In genomic region chr14:101019541-101019940, GRCh38 we compare ENCODE assay signal across 28 cellular contexts.
A peak's percentile ranks its signal among the peaks of the same experiment; 100 is the strongest.
DNase-seq lines count a peak whose midpoint lies in the region; ATAC-seq, FAIRE-seq and TF ChIP-seq lines count a peak whose summit lies in the region.
"Had no signal": no experiment of that assay in that cellular context is flagged by ENCODE, and none has a peak within 500 bp of the region (broad histone marks: within the 10 kb centered on the region; RNA-seq: fewer than 3 reads in every experiment).

No MANE protein-coding gene starts in this region.

- H3K4me1 Mint-ChIP-seq in osteocyte (ENCODE audit: unreplicated experiment): no peaks in the 10 kb centered on the region
- H3K4me1 Mint-ChIP-seq: B cell, memory B cell, neural progenitor cell had no signal

- no peak overlapping the region for H3K27ac Mint-ChIP-seq in osteocyte (ENCODE audit: unreplicated experiment)
- H3K27ac Mint-ChIP-seq: B cell; CD8-positive, alpha-beta T cell; memory B cell; neural progenitor cell had no signal

- no peaks in the 10 kb centered on the region for H3K36me3 ChIP-seq in heart left ventricle
- H3K36me3 ChIP-seq in colonic mucosa: no peaks in the 10 kb centered on the region
- H3K36me3 ChIP-seq: neural progenitor cell, prostate gland had no signal

- no peaks in the 10 kb centered on the region for H3K36me3 Mint-ChIP-seq in osteocyte (ENCODE audit: unreplicated experiment)
- H3K36me3 Mint-ChIP-seq: CD8-positive, alpha-beta T cell; neural progenitor cell had no signal

- intact Hi-C loops in cardiac septum (cut with DNase I): no loop called here
- intact Hi-C loops in heart left ventricle (cut with DNase I): no loop called here
- intact Hi-C loops in colonic mucosa (cut with DNase I): no loop called here

- TF ChIP-seq CTCF in heart left ventricle (IDR thresholded peaks at IDR 0.05) (no peak), colonic mucosa (IDR thresholded peaks at IDR 0.05) (no peak), osteocyte (IDR thresholded peaks at IDR 0.05) (no peak)

- no peak for FAIRE-seq in GM12891 (lab: Jason Lieb, UNC)

- DNase-seq in cardiac septum (ENCODE audit: low spot score): peak; percentile 65
- no peak for DNase-seq in heart left ventricle
- peak; percentile 13 for DNase-seq in colonic mucosa
- DNase-seq in osteocyte (ENCODE audit: extremely low spot score, unreplicated experiment): peak; percentile 49
- peak; percentile 27 for DNase-seq in ureter (ENCODE audit: low spot score)
- no peak for DNase-seq in activated CD4-positive, CD25-positive, alpha-beta regulatory T cell treated with anti-CD3 and anti-CD28 coated beads, Interleukin-2, amount 50 U/mL, for 72 hours
- DNase-seq in Kasumi-1 (lab: John Stamatoyannopoulos, UW): no peak
- no peak for DNase-seq in GM12891 (ENCODE audit: insufficient read length, low spot score)
- DNase-seq: activated CD4-positive, alpha-beta T cell treated with anti-CD3 and anti-CD28 coated beads, Interleukin-2, amount 50 U/mL, for 48 hours; DMS 273 treated with DMSO at 0.1 percent for 48 hours; effector memory CD4-positive, alpha-beta T cell; foreskin keratinocyte; GOT3; KG1; left colon; NCI-H1436; NCI-H446; NCI-H82; RPMI8226; stimulated activated CD4-positive, alpha-beta T cell treated with anti-CD3 and anti-CD28 coated beads, Interleukin-15, amount 100 ng/mL, for 24 hours; stimulated activated naive CD4-positive, alpha-beta T cell treated with Interleukin-2 at 50 U/mL for 16 hours; T-helper 1 cell had no signal

- H3K4me1 ChIP-seq in heart left ventricle: no peaks in the 10 kb centered on the region
- no peaks in the 10 kb centered on the region for H3K4me1 ChIP-seq in colonic mucosa
- H3K4me1 ChIP-seq: body of pancreas, foreskin keratinocyte, neural progenitor cell, prostate gland had no signal

- H3K9me3 Mint-ChIP-seq in osteocyte (ENCODE audit: unreplicated experiment): peaks cover 5% of the 10 kb centered on the region
- H3K9me3 Mint-ChIP-seq: CD8-positive, alpha-beta T cell had no signal

- H3K9me3 ChIP-seq in heart left ventricle (no peaks in the 10 kb centered on the region), colonic mucosa (no peaks in the 10 kb centered on the region)
- H3K9me3 ChIP-seq: body of pancreas, prostate gland had no signal

- TF ChIP-seq POLR2A in heart left ventricle (IDR thresholded peaks at IDR 0.05) (no peak), GM12891 (IDR thresholded peaks at IDR 0.05; ENCODE audit: low read depth, low read length) (no peak)

- H3K9ac ChIP-seq in colonic mucosa (ENCODE audit: low read depth in 2 of 2, low read length in 2 of 2): no peak overlapping the region
- H3K9ac ChIP-seq: neural progenitor cell had no signal

- H3K27ac ChIP-seq in heart left ventricle (no peak overlapping the region), colonic mucosa (no peak overlapping the region)
- H3K27ac ChIP-seq: body of pancreas, foreskin keratinocyte, neural progenitor cell, prostate gland had no signal

- H3K27me3 ChIP-seq in heart left ventricle (peaks cover 0 to 8% (median 0%) of the 10 kb centered on the region in 9 donors), colonic mucosa (no peaks in the 10 kb centered on the region)
- H3K27me3 ChIP-seq: body of pancreas, foreskin keratinocyte, neural progenitor cell had no signal

- H3K4me3 Mint-ChIP-seq in osteocyte (ENCODE audit: unreplicated experiment): no peak overlapping the region
- H3K4me3 Mint-ChIP-seq: B cell; CD8-positive, alpha-beta T cell; memory B cell; neural progenitor cell had no signal

- H3K4me3 ChIP-seq in heart left ventricle (no peak overlapping the region), colonic mucosa (no peak overlapping the region)
- H3K4me3 ChIP-seq: body of pancreas, neural progenitor cell, prostate gland had no signal

- WGBS in heart left ventricle, 4 donors: 93 to 98% (median 94%) methylated on average over 2 of the region's 2 CpGs

- peaks cover 17% of the 10 kb centered on the region for H3K27me3 Mint-ChIP-seq in osteocyte (ENCODE audit: unreplicated experiment)

- no peak for ATAC-seq in heart left ventricle
- ATAC-seq: body of pancreas; CD8-positive, alpha-beta T cell; foreskin keratinocyte; left colon had no signal

TF ChIP-seq in GM12891, 5 proteins besides CTCF, POLR2A, EP300 and RAD21:
- TF ChIP-seq POLR2AphosphoS5 (IDR thresholded peaks at IDR 0.05; ENCODE audit: low read depth, low read length) (no peak), PAX5 (IDR thresholded peaks at IDR 0.05; ENCODE audit: insufficient read depth, low read length, severe bottlenecking) (no peak), POU2F2 (IDR thresholded peaks at IDR 0.05; ENCODE audit: low read depth, low read length) (no peak), TAF1 (IDR thresholded peaks at IDR 0.05; ENCODE audit: low read depth, low read length) (no peak), SPI1 (IDR thresholded peaks at IDR 0.05; ENCODE audit: low read depth, low read length) (no peak)
TF ChIP-seq in GM12891: peak in this region for 0.

Comparison
In these comparisons a context has a peak if more than half of its experiments do, and no peak if none do; other contexts are left out.
1. DNase-seq: peak in cardiac septum (single experiment), colonic mucosa (single experiment), osteocyte (single experiment) and ureter (single experiment); none in heart left ventricle (0 of 5), activated CD4-positive, CD25-positive, alpha-beta regulatory T cell treated with anti-CD3 and anti-CD28 coated beads, Interleukin-2, amount 50 U/mL, for 72 hours (single experiment), Kasumi-1 (0 of 2) and GM12891 (single experiment).